In the genomic region with DNA sequence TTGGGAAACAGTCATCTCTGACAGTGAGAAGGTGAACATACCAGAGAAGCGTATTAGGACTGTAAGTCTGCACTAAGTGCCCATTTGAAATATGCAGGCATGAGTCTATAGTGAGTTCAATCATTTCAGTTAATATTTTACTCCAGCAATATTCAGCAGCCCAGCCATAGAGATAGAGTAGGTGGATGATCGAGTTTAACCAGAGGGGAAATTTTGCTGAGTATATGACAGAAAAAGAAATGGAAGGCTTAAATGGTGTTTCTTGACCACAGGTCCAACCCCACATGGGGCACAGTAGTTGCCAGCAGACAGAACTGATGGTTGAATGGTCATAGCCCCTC, we compare ENCODE assay signal across 23 cellular contexts. TPM values are rescaled to one million over a fixed set of nuclear protein-coding genes. Genes with fewer than 3 reads are reported as not detected.
"Had no signal": no experiment of that assay in that cellular context is flagged by ENCODE, and none has a peak within 500 bp of the region (broad histone marks: within the 10 kb centered on the region; RNA-seq: fewer than 3 reads in every experiment).

No MANE protein-coding gene starts in this region.

- H3K27me3 ChIP-seq: gastrocnemius medialis, right lobe of liver, stomach, vagina had no signal

- H3K27ac ChIP-seq: gastrocnemius medialis, right lobe of liver, stomach, thoracic aorta, vagina, WERI-Rb-1 had no signal

- H3K9me3 ChIP-seq: gastrocnemius medialis, right lobe of liver, stomach, thoracic aorta, vagina had no signal

- H3K4me1 ChIP-seq: gastrocnemius medialis, right lobe of liver, stomach, vagina had no signal

- ATAC-seq: activated CD8-positive, alpha-beta memory T cell treated with anti-CD3 and anti-CD28 coated beads, Interleukin-2, amount 10 ng/mL, durations not matched to agents 7 days and 5 days; activated CD8-positive, alpha-beta T cell treated with anti-CD3 and anti-CD28 coated beads for 36 hours; activated naive CD4-positive, alpha-beta T cell treated with anti-CD3 and anti-CD28 coated beads, Interleukin-2, amount 50 U/mL, for 72 hours; effector memory CD8-positive, alpha-beta T cell; esophagus mucosa; gastrocnemius medialis; right lobe of liver; stimulated activated effector memory CD8-positive, alpha-beta T cell treated with anti-CD3 and anti-CD28 coated beads, Interleukin-12 subunit alpha, Interleukin-12 subunit beta, amount 100 ng/mL, for 72 hours; T-cell had no signal

- H3K36me3 ChIP-seq: gastrocnemius medialis, right lobe of liver, stomach, thoracic aorta, vagina, WERI-Rb-1 had no signal

- H3K4me3 ChIP-seq: gastrocnemius medialis, right lobe of liver, stomach, thoracic aorta, vagina had no signal

- FAIRE-seq: endothelial cell of umbilical vein, small intestine, TTC549 had no signal

- DNase-seq: activated CD4-positive, alpha-beta T cell treated with anti-CD3 and anti-CD28 coated beads, Interleukin-2, amount 10 ng/mL, durations not matched to agents 7 days and 5 days; activated CD4-positive, CD25-positive, alpha-beta regulatory T cell treated with anti-CD3 and anti-CD28 coated beads, Interleukin-2, amount 50 U/mL, for 72 hours; activated CD8-positive, alpha-beta memory T cell treated with anti-CD3 and anti-CD28 coated beads, Interleukin-2, amount 10 ng/mL, durations not matched to agents 7 days and 5 days; activated CD8-positive, alpha-beta T cell treated with anti-CD3 and anti-CD28 coated beads for 36 hours; activated gamma-delta T cell treated with Interleukin-2 at 50 U/mL for 16 hours; activated T-cell treated with anti-CD3 and anti-CD28 coated beads for 4 hours; effector memory CD8-positive, alpha-beta T cell; gastrocnemius medialis; right lobe of liver; small intestine; stimulated activated CD4-positive, alpha-beta T cell treated with anti-CD3 and anti-CD28 coated beads, Interleukin-2, amount 100 ng/mL, for 24 hours; stomach; T-cell; WERI-Rb-1 had no signal

RNA-seq across cellular contexts. Expression of gene KIF6, which starts 39.8 kb away (rescaled TPM):
- total RNA-seq: activated CD4-positive, alpha-beta T cell treated with anti-CD3 and anti-CD28 coated beads, Interleukin-2, amount 10 ng/mL, durations not matched to agents 7 days and 5 days; activated CD8-positive, alpha-beta memory T cell treated with anti-CD3 and anti-CD28 coated beads, Interleukin-2, amount 10 ng/mL, durations not matched to agents 7 days and 5 days; endothelial cell of umbilical vein; gastrocnemius medialis; mononuclear cell; myocyte; thoracic aorta; vagina had no signal
- polyA plus RNA-seq: endothelial cell of umbilical vein had no signal
